ENCODE assay signal across 1 cellular context in genomic region chr3:122578110-122578740, GRCh38.
TF ChIP-seq lines count a peak whose summit lies in the region.

No MANE protein-coding gene starts in this region.

TF ChIP-seq in H1, 55 proteins besides CTCF, POLR2A, EP300 and RAD21:
- TF ChIP-seq JUND (IDR thresholded peaks at IDR 0.05; ENCODE audit: low read length) (no peak), RNF2 (IDR thresholded peaks at IDR 0.05; ENCODE audit: borderline replicate concordance, low read depth, low read length, missing control alignments, poor library complexity, severe bottlenecking) (no peak), SP4 (IDR thresholded peaks at IDR 0.05; ENCODE audit: low read length) (no peak), NRF1 (IDR thresholded peaks at IDR 0.05; ENCODE audit: low read depth, low read length) (no peak), RXRA (IDR thresholded peaks at IDR 0.05; ENCODE audit: insufficient read depth, low read depth, low read length) (no peak), TEAD4 (IDR thresholded peaks at IDR 0.05; ENCODE audit: low read depth, low read length) (no peak), CHD1 (IDR thresholded peaks at IDR 0.05; ENCODE audit: low read depth, low read length) (no peak), EGR1 (IDR thresholded peaks at IDR 0.05; ENCODE audit: borderline replicate concordance, low read depth, low read length) (no peak), KDM4A (IDR thresholded peaks at IDR 0.05; ENCODE audit: low read depth, low read length, severe bottlenecking) (no peak), GTF2F1 (IDR thresholded peaks at IDR 0.05; ENCODE audit: borderline replicate concordance, low read depth, low read length) (no peak), BACH1 (IDR thresholded peaks at IDR 0.05; ENCODE audit: low read length) (no peak), HDAC2 (IDR thresholded peaks at IDR 0.05; ENCODE audit: borderline replicate concordance in 1 of 2, low read depth in 2 of 2, low read length in 2 of 2) (no peak), SP1 (IDR thresholded peaks at IDR 0.05; ENCODE audit: low read depth, low read length) (no peak), SIRT6 (IDR thresholded peaks at IDR 0.05; ENCODE audit: low read length) (no peak), ZNF274 (IDR thresholded peaks at IDR 0.05; ENCODE audit: borderline replicate concordance, extremely low read depth, low read length) (no peak), TAF7 (optimal IDR thresholded peaks at IDR 0.05; ENCODE audit: borderline replicate concordance, low read depth, low read length) (no peak), CEBPB (IDR thresholded peaks at IDR 0.05; ENCODE audit: low read depth, low read length) (no peak), POU5F1 (IDR thresholded peaks at IDR 0.05; ENCODE audit: low read depth, low read length) (no peak), NANOG (IDR thresholded peaks at IDR 0.05; ENCODE audit: insufficient read depth, low read depth, low read length, poor library complexity, severe bottlenecking) (no peak)
